1 cellular context compared by ENCODE assay signal in the genomic region with DNA sequence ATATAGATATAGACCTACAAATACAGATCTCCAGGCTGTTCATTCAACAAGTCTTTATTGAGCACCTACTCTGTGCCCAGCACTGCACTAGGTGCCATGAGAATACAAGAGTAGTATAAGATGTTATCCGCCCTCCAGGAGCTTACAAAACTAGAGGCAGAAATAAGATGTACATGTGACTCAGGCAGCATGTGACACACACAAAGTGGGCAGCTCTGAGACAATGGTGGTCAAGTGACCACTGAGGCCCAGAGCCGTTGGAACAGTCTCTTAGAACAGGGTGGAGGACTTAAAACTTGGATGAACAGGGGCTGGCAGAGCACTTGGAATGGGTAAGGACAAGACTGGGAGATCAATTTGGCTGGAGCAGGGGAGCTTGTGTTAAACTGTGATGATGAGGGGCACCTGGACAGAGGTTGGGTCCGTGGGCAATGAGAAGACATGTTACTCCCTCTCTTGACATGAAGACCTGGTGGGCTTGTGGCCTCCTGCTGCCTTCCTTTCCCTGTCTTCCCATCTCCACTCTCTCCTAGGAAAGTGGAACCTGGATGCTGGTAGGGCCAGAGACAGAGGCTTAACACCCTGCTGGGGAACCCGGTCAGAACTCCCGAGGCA.
TF ChIP-seq lines count a peak whose summit lies in the region.

No MANE protein-coding gene starts in this region.

TF ChIP-seq in WTC11, 78 proteins besides CTCF, POLR2A, EP300 and RAD21 (continued from another document):
- TF ChIP-seq, protein P1, sequence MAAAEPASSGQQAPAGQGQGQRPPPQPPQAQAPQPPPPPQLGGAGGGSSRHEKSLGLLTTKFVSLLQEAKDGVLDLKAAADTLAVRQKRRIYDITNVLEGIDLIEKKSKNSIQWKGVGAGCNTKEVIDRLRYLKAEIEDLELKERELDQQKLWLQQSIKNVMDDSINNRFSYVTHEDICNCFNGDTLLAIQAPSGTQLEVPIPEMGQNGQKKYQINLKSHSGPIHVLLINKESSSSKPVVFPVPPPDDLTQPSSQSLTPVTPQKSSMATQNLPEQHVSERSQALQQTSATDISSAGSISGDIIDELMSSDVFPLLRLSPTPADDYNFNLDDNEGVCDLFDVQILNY (CRISPR knock-in tag; IDR thresholded peaks at IDR 0.05): no peak
- TF ChIP-seq SMAD3 (CRISPR knock-in tag; IDR thresholded peaks at IDR 0.05; ENCODE audit: borderline replicate concordance) (no peak), ZNF396 (CRISPR knock-in tag; IDR thresholded peaks at IDR 0.05; ENCODE audit: borderline replicate concordance) (no peak), CREM (CRISPR knock-in tag; IDR thresholded peaks at IDR 0.05) (no peak)
- TF ChIP-seq, protein P2, sequence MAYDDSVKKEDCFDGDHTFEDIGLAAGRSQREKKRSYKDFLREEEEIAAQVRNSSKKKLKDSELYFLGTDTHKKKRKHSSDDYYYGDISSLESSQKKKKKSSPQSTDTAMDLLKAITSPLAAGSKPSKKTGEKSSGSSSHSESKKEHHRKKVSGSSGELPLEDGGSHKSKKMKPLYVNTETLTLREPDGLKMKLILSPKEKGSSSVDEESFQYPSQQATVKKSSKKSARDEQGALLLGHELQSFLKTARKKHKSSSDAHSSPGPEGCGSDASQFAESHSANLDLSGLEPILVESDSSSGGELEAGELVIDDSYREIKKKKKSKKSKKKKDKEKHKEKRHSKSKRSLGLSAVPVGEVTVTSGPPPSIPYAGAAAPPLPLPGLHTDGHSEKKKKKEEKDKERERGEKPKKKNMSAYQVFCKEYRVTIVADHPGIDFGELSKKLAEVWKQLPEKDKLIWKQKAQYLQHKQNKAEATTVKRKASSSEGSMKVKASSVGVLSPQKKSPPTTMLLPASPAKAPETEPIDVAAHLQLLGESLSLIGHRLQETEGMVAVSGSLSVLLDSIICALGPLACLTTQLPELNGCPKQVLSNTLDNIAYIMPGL (CRISPR knock-in tag; IDR thresholded peaks at IDR 0.05): no peak
- TF ChIP-seq, protein P3, sequence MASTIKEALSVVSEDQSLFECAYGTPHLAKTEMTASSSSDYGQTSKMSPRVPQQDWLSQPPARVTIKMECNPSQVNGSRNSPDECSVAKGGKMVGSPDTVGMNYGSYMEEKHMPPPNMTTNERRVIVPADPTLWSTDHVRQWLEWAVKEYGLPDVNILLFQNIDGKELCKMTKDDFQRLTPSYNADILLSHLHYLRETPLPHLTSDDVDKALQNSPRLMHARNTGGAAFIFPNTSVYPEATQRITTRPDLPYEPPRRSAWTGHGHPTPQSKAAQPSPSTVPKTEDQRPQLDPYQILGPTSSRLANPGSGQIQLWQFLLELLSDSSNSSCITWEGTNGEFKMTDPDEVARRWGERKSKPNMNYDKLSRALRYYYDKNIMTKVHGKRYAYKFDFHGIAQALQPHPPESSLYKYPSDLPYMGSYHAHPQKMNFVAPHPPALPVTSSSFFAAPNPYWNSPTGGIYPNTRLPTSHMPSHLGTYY (CRISPR knock-in tag; IDR thresholded peaks at IDR 0.05): no peak
- TF ChIP-seq, protein P4, sequence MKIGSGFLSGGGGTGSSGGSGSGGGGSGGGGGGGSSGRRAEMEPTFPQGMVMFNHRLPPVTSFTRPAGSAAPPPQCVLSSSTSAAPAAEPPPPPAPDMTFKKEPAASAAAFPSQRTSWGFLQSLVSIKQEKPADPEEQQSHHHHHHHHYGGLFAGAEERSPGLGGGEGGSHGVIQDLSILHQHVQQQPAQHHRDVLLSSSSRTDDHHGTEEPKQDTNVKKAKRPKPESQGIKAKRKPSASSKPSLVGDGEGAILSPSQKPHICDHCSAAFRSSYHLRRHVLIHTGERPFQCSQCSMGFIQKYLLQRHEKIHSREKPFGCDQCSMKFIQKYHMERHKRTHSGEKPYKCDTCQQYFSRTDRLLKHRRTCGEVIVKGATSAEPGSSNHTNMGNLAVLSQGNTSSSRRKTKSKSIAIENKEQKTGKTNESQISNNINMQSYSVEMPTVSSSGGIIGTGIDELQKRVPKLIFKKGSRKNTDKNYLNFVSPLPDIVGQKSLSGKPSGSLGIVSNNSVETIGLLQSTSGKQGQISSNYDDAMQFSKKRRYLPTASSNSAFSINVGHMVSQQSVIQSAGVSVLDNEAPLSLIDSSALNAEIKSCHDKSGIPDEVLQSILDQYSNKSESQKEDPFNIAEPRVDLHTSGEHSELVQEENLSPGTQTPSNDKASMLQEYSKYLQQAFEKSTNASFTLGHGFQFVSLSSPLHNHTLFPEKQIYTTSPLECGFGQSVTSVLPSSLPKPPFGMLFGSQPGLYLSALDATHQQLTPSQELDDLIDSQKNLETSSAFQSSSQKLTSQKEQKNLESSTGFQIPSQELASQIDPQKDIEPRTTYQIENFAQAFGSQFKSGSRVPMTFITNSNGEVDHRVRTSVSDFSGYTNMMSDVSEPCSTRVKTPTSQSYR (CRISPR knock-in tag; IDR thresholded peaks at IDR 0.05): no peak
- TF ChIP-seq, protein P5, sequence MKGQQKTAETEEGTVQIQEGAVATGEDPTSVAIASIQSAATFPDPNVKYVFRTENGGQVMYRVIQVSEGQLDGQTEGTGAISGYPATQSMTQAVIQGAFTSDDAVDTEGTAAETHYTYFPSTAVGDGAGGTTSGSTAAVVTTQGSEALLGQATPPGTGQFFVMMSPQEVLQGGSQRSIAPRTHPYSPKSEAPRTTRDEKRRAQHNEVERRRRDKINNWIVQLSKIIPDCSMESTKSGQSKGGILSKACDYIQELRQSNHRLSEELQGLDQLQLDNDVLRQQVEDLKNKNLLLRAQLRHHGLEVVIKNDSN (CRISPR knock-in tag; IDR thresholded peaks at IDR 0.05): no peak
- TF ChIP-seq, protein P6, sequence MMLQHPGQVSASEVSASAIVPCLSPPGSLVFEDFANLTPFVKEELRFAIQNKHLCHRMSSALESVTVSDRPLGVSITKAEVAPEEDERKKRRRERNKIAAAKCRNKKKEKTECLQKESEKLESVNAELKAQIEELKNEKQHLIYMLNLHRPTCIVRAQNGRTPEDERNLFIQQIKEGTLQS (CRISPR knock-in tag; conservative IDR thresholded peaks at IDR 0.05): no peak
- TF ChIP-seq, protein P7, sequence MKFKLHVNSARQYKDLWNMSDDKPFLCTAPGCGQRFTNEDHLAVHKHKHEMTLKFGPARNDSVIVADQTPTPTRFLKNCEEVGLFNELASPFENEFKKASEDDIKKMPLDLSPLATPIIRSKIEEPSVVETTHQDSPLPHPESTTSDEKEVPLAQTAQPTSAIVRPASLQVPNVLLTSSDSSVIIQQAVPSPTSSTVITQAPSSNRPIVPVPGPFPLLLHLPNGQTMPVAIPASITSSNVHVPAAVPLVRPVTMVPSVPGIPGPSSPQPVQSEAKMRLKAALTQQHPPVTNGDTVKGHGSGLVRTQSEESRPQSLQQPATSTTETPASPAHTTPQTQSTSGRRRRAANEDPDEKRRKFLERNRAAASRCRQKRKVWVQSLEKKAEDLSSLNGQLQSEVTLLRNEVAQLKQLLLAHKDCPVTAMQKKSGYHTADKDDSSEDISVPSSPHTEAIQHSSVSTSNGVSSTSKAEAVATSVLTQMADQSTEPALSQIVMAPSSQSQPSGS (CRISPR knock-in tag; IDR thresholded peaks at IDR 0.05; ENCODE audit: borderline replicate concordance, low read depth): no peak
